19 cellular contexts compared by ENCODE assay signal in genomic region chr9:111034146-111034545, GRCh38. TPM values are rescaled to one million over a fixed set of nuclear protein-coding genes. Genes with fewer than 3 reads are reported as not detected.
DNase-seq lines count a peak whose midpoint lies in the region.
"Had no signal": no experiment of that assay in that cellular context is flagged by ENCODE, and none has a peak within 500 bp of the region (broad histone marks: within the 10 kb centered on the region; RNA-seq: fewer than 3 reads in every experiment).

No MANE protein-coding gene starts in this region.

- peak; percentile 22 for DNase-seq in H4 (ENCODE audit: low spot score)
- DNase-seq in midbrain (lab: John Stamatoyannopoulos, UW), result peak; percentile 47
- DNase-seq in stimulated activated CD4-positive, alpha-beta T cell treated with anti-CD3 and anti-CD28 coated beads, Interleukin-2, amount 100 ng/mL, for 24 hours, result no peak
- no peak for DNase-seq in effector CD4-positive, alpha-beta T cell
- no peak for DNase-seq in SIG-M5 treated with dmso at 0.1 percent for 504 hours (lab: John Stamatoyannopoulos, UW; ENCODE audit: unreplicated experiment)
- DNase-seq: activated CD8-positive, alpha-beta T cell treated with anti-CD3 and anti-CD28 coated beads, Interleukin-2, amount 10 ng/mL, durations not matched to agents 7 days and 5 days; activated naive CD4-positive, alpha-beta T cell; activated T-cell treated with anti-CD3 and anti-CD28 coated beads, Interleukin-2, amount 50 U/mL, for 1 hour; amniotic stem cell; H7; NCI-H1092 treated with DMSO at 0.1 percent for 48 hours; NCI-H2081; NK-92 treated with Interleukin-12 subunit alpha and Interleukin-12 subunit beta, amount 100 ng/mL, for 24 hours; psoas muscle; stimulated activated CD8-positive, alpha-beta memory T cell treated with anti-CD3 and anti-CD28 coated beads, Interleukin-4, amount 100 ng/mL, for 48 hours; T1000 had no signal

- H3K27ac ChIP-seq in cingulate gyrus (ENCODE audit: low read depth, low read length) (peak overlapping the region; percentile 48), temporal lobe (ENCODE audit: low read depth, low read length) (peak overlapping the region; percentile 76)
- H3K27ac ChIP-seq: epithelial cell of prostate, psoas muscle had no signal

RNA-seq across cellular contexts. Expression of gene LPAR1, which starts 4.1 kb away (rescaled TPM):
- total RNA-seq in H4 (2014; rRNA removed; shearing (Covaris generic)), result 6.8 and 11.5 TPM in 2 replicates
- 13.0 TPM for total RNA-seq in temporal lobe
- total RNA-seq: activated CD8-positive, alpha-beta T cell treated with anti-CD3 and anti-CD28 coated beads, Interleukin-2, amount 10 ng/mL, durations not matched to agents 7 days and 5 days had no signal

Comparison
In these comparisons a context has a peak if more than half of its experiments do, and no peak if none do; other contexts are left out.
1. DNase-seq: peak in H4 (single experiment) and midbrain (single experiment); none in stimulated activated CD4-positive, alpha-beta T cell treated with anti-CD3 and anti-CD28 coated beads, Interleukin-2, amount 100 ng/mL, for 24 hours (0 of 2), effector CD4-positive, alpha-beta T cell (single experiment) and SIG-M5 treated with dmso at 0.1 percent for 504 hours (single experiment).